ENCODE assay signal across 7 cellular contexts in the genomic region with DNA sequence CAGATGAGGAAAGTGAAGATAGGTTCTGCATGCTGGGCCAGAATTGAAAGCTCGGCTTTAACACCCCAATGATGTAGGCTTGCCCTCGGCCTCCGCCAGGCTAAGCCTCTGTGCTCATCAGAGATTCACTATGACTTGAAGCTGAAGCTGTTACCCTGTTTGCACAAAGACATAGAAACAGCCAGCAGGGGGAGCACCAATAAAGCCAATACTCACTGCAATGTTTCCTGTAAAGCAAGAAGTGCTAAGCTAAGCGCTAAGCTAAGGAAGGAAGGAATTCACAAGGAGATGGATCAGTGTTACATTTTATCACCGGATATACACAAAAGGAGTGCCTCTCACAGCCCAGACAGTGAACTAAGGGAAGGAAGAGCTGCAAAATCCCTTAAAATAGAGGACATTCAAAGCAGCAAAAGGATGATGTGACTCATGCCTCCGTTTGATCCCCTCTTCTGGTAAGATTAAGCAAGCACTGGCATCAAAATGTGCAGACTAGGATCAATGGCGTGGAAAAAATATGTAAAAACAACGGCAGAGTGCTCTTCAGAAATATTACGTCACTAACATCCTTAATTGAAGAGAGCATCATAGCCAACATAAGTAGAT.
DNase-seq lines count a peak whose midpoint lies in the region; ATAC-seq, FAIRE-seq and TF ChIP-seq lines count a peak whose summit lies in the region.

No MANE protein-coding gene starts in this region.

- DNase-seq in GM12892 (ENCODE audit: insufficient read length) = no peak
- DNase-seq in NCI-H1048 (lab: John Stamatoyannopoulos, UW) = peak; percentile 50
- DNase-seq in activated naive CD8-positive, alpha-beta T cell treated with anti-CD3 and anti-CD28 coated beads, Interleukin-2, amount 50 U/mL, for 16 hours (ENCODE audit: low read depth, low spot score) = peak; percentile 15
- peak; percentile 73 for DNase-seq in left cardiac atrium
- DNase-seq in sciatic nerve (ENCODE audit: low spot score) = peak; percentile 84

- peak; percentile 85 for FAIRE-seq in GM12892 (lab: Jason Lieb, UNC)

- ATAC-seq in HG02623 (IDR thresholded peaks at IDR 0.05; ENCODE audit: unreplicated experiment) (peak; percentile 97), SK-N-SH treated with all-trans-retinoic acid at 6 μM for 48 hours (peak; percentile 98), left cardiac atrium (peak; percentile 53 to 94), sciatic nerve (peak; percentile 88)

- no peak for TF ChIP-seq POLR2A in GM12892 (IDR thresholded peaks at IDR 0.05; ENCODE audit: low read depth, low read length)

- intact Hi-C loops in left cardiac atrium (cut with DNase I) (loop anchor here (2.0 to 10.0 kb wide), 5 partner anchors 204 to 1071 kb away; partner anchors contain the start of gene ZPBP (in 1 of the 2)), sciatic nerve (cut with DNase I) (loop anchor here (5.0 kb wide), 1 partner anchor 194 kb away; no protein-coding TSS in a partner anchor)

TF ChIP-seq in SK-N-SH treated with all-trans-retinoic acid at 6 μM for 48 hours, 23 proteins besides CTCF, POLR2A, EP300 and RAD21:
- TF ChIP-seq RARB (CRISPR knock-in tag; IDR thresholded peaks at IDR 0.05) (no peak), ZNF565 (CRISPR knock-in tag; conservative IDR thresholded peaks at IDR 0.05; ENCODE audit: low read depth) (no peak), SNAI2 (CRISPR knock-in tag; IDR thresholded peaks at IDR 0.05) (no peak), TOX (CRISPR knock-in tag; IDR thresholded peaks at IDR 0.05; ENCODE audit: borderline replicate concordance) (no peak), GLIS3 (CRISPR knock-in tag; IDR thresholded peaks at IDR 0.05) (no peak), PPARA (CRISPR knock-in tag; IDR thresholded peaks at IDR 0.05; ENCODE audit: borderline replicate concordance) (no peak), ZFP30 (CRISPR knock-in tag; IDR thresholded peaks at IDR 0.05) (no peak), BACH2 (CRISPR knock-in tag; IDR thresholded peaks at IDR 0.05; ENCODE audit: borderline replicate concordance) (no peak), ZNF8 (CRISPR knock-in tag; IDR thresholded peaks at IDR 0.05) (no peak), CSRNP3 (CRISPR knock-in tag; IDR thresholded peaks at IDR 0.05) (no peak), TSHZ2 (CRISPR knock-in tag; IDR thresholded peaks at IDR 0.05) (no peak), CSDC2 (CRISPR knock-in tag; IDR thresholded peaks at IDR 0.05) (no peak), TCF4 (CRISPR knock-in tag; IDR thresholded peaks at IDR 0.05; ENCODE audit: borderline replicate concordance) (no peak), ESRRG (CRISPR knock-in tag; IDR thresholded peaks at IDR 0.05) (no peak), OSR1 (CRISPR knock-in tag; IDR thresholded peaks at IDR 0.05) (no peak)
- TF ChIP-seq, protein P1, sequence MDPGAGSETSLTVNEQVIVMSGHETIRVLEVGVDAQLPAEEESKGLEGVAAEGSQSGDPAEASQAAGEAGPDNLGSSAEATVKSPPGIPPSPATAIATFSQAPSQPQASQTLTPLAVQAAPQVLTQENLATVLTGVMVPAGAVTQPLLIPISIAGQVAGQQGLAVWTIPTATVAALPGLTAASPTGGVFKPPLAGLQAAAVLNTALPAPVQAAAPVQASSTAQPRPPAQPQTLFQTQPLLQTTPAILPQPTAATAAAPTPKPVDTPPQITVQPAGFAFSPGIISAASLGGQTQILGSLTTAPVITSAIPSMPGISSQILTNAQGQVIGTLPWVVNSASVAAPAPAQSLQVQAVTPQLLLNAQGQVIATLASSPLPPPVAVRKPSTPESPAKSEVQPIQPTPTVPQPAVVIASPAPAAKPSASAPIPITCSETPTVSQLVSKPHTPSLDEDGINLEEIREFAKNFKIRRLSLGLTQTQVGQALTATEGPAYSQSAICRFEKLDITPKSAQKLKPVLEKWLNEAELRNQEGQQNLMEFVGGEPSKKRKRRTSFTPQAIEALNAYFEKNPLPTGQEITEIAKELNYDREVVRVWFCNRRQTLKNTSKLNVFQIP (CRISPR knock-in tag; IDR thresholded peaks at IDR 0.05; ENCODE audit: borderline replicate concordance, low read depth) = no peak
- TF ChIP-seq, protein P2, sequence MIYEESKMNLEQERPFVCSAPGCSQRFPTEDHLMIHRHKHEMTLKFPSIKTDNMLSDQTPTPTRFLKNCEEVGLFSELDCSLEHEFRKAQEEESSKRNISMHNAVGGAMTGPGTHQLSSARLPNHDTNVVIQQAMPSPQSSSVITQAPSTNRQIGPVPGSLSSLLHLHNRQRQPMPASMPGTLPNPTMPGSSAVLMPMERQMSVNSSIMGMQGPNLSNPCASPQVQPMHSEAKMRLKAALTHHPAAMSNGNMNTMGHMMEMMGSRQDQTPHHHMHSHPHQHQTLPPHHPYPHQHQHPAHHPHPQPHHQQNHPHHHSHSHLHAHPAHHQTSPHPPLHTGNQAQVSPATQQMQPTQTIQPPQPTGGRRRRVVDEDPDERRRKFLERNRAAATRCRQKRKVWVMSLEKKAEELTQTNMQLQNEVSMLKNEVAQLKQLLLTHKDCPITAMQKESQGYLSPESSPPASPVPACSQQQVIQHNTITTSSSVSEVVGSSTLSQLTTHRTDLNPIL (CRISPR knock-in tag; IDR thresholded peaks at IDR 0.05; ENCODE audit: low read depth) = no peak
- TF ChIP-seq, protein P3, sequence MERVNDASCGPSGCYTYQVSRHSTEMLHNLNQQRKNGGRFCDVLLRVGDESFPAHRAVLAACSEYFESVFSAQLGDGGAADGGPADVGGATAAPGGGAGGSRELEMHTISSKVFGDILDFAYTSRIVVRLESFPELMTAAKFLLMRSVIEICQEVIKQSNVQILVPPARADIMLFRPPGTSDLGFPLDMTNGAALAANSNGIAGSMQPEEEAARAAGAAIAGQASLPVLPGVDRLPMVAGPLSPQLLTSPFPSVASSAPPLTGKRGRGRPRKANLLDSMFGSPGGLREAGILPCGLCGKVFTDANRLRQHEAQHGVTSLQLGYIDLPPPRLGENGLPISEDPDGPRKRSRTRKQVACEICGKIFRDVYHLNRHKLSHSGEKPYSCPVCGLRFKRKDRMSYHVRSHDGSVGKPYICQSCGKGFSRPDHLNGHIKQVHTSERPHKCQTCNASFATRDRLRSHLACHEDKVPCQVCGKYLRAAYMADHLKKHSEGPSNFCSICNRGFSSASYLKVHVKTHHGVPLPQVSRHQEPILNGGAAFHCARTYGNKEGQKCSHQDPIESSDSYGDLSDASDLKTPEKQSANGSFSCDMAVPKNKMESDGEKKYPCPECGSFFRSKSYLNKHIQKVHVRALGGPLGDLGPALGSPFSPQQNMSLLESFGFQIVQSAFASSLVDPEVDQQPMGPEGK (CRISPR knock-in tag; IDR thresholded peaks at IDR 0.05; ENCODE audit: borderline replicate concordance) = no peak
